8 cellular contexts compared by ENCODE assay signal in the genomic region with DNA sequence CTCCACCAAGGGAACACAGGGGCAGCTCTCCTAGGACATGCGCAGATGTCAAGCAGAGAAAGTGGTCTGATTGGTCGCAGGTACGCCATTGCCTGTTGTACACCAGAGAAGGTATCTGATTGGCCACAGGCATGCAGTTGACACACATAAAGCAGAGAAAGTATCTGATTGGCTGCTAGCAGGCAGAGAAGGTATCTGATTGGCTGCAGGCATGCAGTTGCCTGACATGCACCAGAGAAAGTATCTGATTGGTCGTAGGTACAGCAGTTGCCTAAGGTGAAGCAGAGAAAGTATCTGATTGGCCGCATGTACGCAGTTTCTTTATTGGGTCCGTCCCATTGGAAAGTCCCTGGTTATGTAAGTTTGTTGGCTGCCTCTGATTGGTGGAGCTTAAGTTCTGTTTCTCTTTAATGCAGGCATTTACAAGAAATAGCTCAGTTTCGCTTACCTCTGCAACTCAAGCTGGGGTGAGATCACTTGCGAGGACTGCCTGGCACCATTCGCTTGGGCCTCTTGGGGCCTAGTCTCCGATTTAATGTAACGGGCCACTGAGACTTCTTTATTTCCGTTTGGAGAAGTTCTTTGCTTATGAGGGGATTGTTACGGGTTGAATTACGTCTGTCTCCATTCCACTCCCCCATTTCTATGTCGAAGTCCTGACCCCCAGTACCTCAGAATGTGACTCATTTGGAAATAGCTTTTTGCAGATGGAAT.
A peak's percentile ranks its signal among the peaks of the same experiment; 100 is the strongest.
DNase-seq lines count a peak whose midpoint lies in the region; ATAC-seq and TF ChIP-seq lines count a peak whose summit lies in the region.
"Had no signal": no experiment of that assay in that cellular context is flagged by ENCODE, and none has a peak within 500 bp of the region (broad histone marks: within the 10 kb centered on the region; RNA-seq: fewer than 3 reads in every experiment).

No MANE protein-coding gene starts in this region.

- no peaks in the 10 kb centered on the region for H3K9me3 ChIP-seq in HEK293 (ENCODE audit: control insufficient read depth, insufficient read depth, low read depth, low read length)
- H3K9me3 ChIP-seq in PC-3 (ENCODE audit: low read length) = no peaks in the 10 kb centered on the region
- no peaks in the 10 kb centered on the region for H3K9me3 ChIP-seq in mucosa of descending colon
- H3K9me3 ChIP-seq: thoracic aorta had no signal

- H3K36me3 ChIP-seq in HEK293 (ENCODE audit: control insufficient read depth in 2 of 2, insufficient read depth in 1 of 2, low read length in 2 of 2) = no peaks in the 10 kb centered on the region
- no peaks in the 10 kb centered on the region for H3K36me3 ChIP-seq in PC-3 (ENCODE audit: low read depth, low read length)
- H3K36me3 ChIP-seq in mucosa of descending colon (ENCODE audit: low read depth) = no peaks in the 10 kb centered on the region
- H3K36me3 ChIP-seq: thoracic aorta had no signal

- H3K79me2 ChIP-seq in PC-3 (ENCODE audit: low read length) = no peaks in the 10 kb centered on the region

- intact Hi-C loops in PC-3 (cut with micrococcal nuclease) = no loop called here
- intact Hi-C loops in mucosa of descending colon (cut with DNase I, micrococcal nuclease) = no loop called here
- intact Hi-C loops in left ventricle myocardium superior (cut with micrococcal nuclease) = no loop called here

- BruUV-seq in PC-3 (replicated peaks; lab: Mats Ljungman, UMichigan) = no TSS peak

- H3F3A ChIP-seq in PC-3 (ENCODE audit: low read length, unreplicated experiment) = no peaks in the 10 kb centered on the region

- ATAC-seq in GM18861 (IDR thresholded peaks at IDR 0.05; ENCODE audit: unreplicated experiment) = peak; percentile 66
- no peak; the same call in 1 of the 2 replicates for ATAC-seq in PC-3
- ATAC-seq in mucosa of descending colon = peak; percentile 49
- no peak for ATAC-seq in left ventricle myocardium superior

- H3K27ac ChIP-seq in HEK293 (ENCODE audit: extremely low read depth, low read depth, low read length) (no peak overlapping the region), PC-3 (ENCODE audit: low read length) (no peak overlapping the region)
- H3K27ac ChIP-seq: thoracic aorta had no signal

- DNase-seq in PC-3 = peak; percentile 12
- DNase-seq in mucosa of descending colon = no peak
- no peak for DNase-seq in left ventricle myocardium superior
- DNase-seq in dedifferentiated amniotic fluid mesenchymal stem cell (ENCODE audit: extremely low spot score) = no peak
- DNase-seq in iPS-NIHi11 (ENCODE audit: low spot score) = no peak

- CTCF ChIA-PET in HEK293 (lab: Yijun Ruan, JAX) = no interaction called here
- CTCF ChIA-PET in PC-3 (lab: Charles Lee) = no interaction called here

- H3K4me2 ChIP-seq in PC-3 (ENCODE audit: low read length) = no peak overlapping the region

- H4K20me1 ChIP-seq in PC-3 (ENCODE audit: low read length) = no peaks in the 10 kb centered on the region

- no peak overlapping the region for H2AFZ ChIP-seq in PC-3 (ENCODE audit: low read length)

- no peak overlapping the region for H3K4me3 ChIP-seq in HEK293 (ENCODE audit: low read depth, low read length)
- no peak overlapping the region for H3K4me3 ChIP-seq in PC-3 (ENCODE audit: low read length)
- H3K4me3 ChIP-seq in mucosa of descending colon = no peak overlapping the region
- H3K4me3 ChIP-seq: thoracic aorta had no signal

- H3K27me3 ChIP-seq in PC-3 (ENCODE audit: low read length) = no peaks in the 10 kb centered on the region

- TF ChIP-seq CTCF in HEK293 (tag by site-specific recombination; IDR thresholded peaks at IDR 0.05) (no peak), PC-3 (conservative IDR thresholded peaks at IDR 0.05; ENCODE audit: low read depth, low read length) (no peak), mucosa of descending colon (IDR thresholded peaks at IDR 0.05) (no peak)

- no peaks in the 10 kb centered on the region for H3K4me1 ChIP-seq in HEK293 (ENCODE audit: control insufficient read depth, insufficient read depth, low read length)
- no peaks in the 10 kb centered on the region for H3K4me1 ChIP-seq in PC-3 (ENCODE audit: insufficient read depth, low read length)
- H3K4me1 ChIP-seq in mucosa of descending colon (ENCODE audit: low read depth) = no peaks in the 10 kb centered on the region

- no peaks in the 10 kb centered on the region for H3K9me2 ChIP-seq in PC-3 (replicated peaks; ENCODE audit: low read length)

- POLR2A ChIA-PET in HEK293 (lab: Yijun Ruan, JAX) (no interaction called here), PC-3 (lab: Charles Lee; ENCODE audit: unreplicated experiment) (no interaction called here)

- no peak overlapping the region for H3K9ac ChIP-seq in PC-3 (ENCODE audit: low read length)

TF ChIP-seq in HEK293, 187 proteins besides CTCF, POLR2A, EP300 and RAD21:
- TF ChIP-seq ZNF664 (tag by site-specific recombination; IDR thresholded peaks at IDR 0.05) (no peak), ZNF2 (tag by site-specific recombination; IDR thresholded peaks at IDR 0.05) (no peak), ZNF529 (tag by site-specific recombination; IDR thresholded peaks at IDR 0.05; ENCODE audit: insufficient replicate concordance) (no peak), SP2 (tag by site-specific recombination; IDR thresholded peaks at IDR 0.05) (peak; percentile 87)
- TF ChIP-seq, protein P1, sequence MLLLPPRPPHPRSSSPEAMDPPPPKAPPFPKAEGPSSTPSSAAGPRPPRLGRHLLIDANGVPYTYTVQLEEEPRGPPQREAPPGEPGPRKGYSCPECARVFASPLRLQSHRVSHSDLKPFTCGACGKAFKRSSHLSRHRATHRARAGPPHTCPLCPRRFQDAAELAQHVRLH (tag by site-specific recombination; IDR thresholded peaks at IDR 0.05) = no peak
- TF ChIP-seq, protein P2, sequence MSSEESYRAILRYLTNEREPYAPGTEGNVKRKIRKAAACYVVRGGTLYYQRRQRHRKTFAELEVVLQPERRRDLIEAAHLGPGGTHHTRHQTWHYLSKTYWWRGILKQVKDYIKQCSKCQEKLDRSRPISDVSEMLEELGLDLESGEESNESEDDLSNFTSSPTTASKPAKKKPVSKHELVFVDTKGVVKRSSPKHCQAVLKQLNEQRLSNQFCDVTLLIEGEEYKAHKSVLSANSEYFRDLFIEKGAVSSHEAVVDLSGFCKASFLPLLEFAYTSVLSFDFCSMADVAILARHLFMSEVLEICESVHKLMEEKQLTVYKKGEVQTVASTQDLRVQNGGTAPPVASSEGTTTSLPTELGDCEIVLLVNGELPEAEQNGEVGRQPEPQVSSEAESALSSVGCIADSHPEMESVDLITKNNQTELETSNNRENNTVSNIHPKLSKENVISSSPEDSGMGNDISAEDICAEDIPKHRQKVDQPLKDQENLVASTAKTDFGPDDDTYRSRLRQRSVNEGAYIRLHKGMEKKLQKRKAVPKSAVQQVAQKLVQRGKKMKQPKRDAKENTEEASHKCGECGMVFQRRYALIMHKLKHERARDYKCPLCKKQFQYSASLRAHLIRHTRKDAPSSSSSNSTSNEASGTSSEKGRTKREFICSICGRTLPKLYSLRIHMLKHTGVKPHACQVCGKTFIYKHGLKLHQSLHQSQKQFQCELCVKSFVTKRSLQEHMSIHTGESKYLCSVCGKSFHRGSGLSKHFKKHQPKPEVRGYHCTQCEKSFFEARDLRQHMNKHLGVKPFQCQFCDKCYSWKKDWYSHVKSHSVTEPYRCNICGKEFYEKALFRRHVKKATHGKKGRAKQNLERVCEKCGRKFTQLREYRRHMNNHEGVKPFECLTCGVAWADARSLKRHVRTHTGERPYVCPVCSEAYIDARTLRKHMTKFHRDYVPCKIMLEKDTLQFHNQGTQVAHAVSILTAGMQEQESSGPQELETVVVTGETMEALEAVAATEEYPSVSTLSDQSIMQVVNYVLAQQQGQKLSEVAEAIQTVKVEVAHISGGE (tag by site-specific recombination; conservative IDR thresholded peaks at IDR 0.05; ENCODE audit: low read depth) = no peak

Comparison
In these comparisons a context has a peak if more than half of its experiments do, and no peak if none do; other contexts are left out.
1. ATAC-seq: peak in GM18861 (single experiment) and mucosa of descending colon (single experiment); none in PC-3 (single experiment) and left ventricle myocardium superior (single experiment).